In genomic region chrX:20595928-20596550, GRCh38 we compare ENCODE assay signal across 9 cellular contexts.
DNase-seq lines count a peak whose midpoint lies in the region; ATAC-seq lines count a peak whose summit lies in the region.
"Had no signal": no experiment of that assay in that cellular context is flagged by ENCODE, and none has a peak within 500 bp of the region (broad histone marks: within the 10 kb centered on the region; RNA-seq: fewer than 3 reads in every experiment).

No MANE protein-coding gene starts in this region.

- ATAC-seq in stimulated activated naive CD8-positive, alpha-beta T cell treated with anti-CD3 and anti-CD28 coated beads, Interleukin-15, amount 100 ng/mL, for 72 hours = peak; percentile 91
- no peak for ATAC-seq in HG02678 (IDR thresholded peaks at IDR 0.05; ENCODE audit: unreplicated experiment)
- ATAC-seq in GM19397 (IDR thresholded peaks at IDR 0.05; ENCODE audit: unreplicated experiment) = no peak
- ATAC-seq: mucosa of descending colon had no signal

- peaks cover 11% of the 10 kb centered on the region for H3K27me3 Mint-ChIP-seq in stimulated activated naive CD8-positive, alpha-beta T cell treated with anti-CD3 and anti-CD28 coated beads, Interleukin-15, amount 100 ng/mL, for 72 hours

- H3K27ac Mint-ChIP-seq in stimulated activated naive CD8-positive, alpha-beta T cell treated with anti-CD3 and anti-CD28 coated beads, Interleukin-15, amount 100 ng/mL, for 72 hours = no peak overlapping the region

- DNase-seq in activated T-cell treated with anti-CD3 and anti-CD28 coated beads for 48 hours (ENCODE audit: low read depth) (peak; percentile 45), activated T-cell treated with anti-CD3 and anti-CD28 coated beads for 4 hours (no peak), inferior parietal cortex (ENCODE audit: extremely low spot score) (peak; percentile 25), NCI-H1694 (lab: John Stamatoyannopoulos, UW) (no peak)
- DNase-seq in activated CD8-positive, alpha-beta memory T cell treated with anti-CD3 and anti-CD28 coated beads for 48 hours (ENCODE audit: low read depth in 2 of 3, low spot score in 2 of 3) = peak in 2 of 3 experiments; percentile 23 to 31
- DNase-seq in stimulated activated naive CD8-positive, alpha-beta T cell treated with anti-CD3 and anti-CD28 coated beads, Interleukin-15, amount 100 ng/mL, for 72 hours = peak; percentile 44 to 64
- DNase-seq: mucosa of descending colon had no signal

- peaks cover 22% of the 10 kb centered on the region for H3K4me1 Mint-ChIP-seq in stimulated activated naive CD8-positive, alpha-beta T cell treated with anti-CD3 and anti-CD28 coated beads, Interleukin-15, amount 100 ng/mL, for 72 hours

- H3K9me3 Mint-ChIP-seq in stimulated activated naive CD8-positive, alpha-beta T cell treated with anti-CD3 and anti-CD28 coated beads, Interleukin-15, amount 100 ng/mL, for 72 hours = no peaks in the 10 kb centered on the region

- peak overlapping the region; percentile 31 to 63 for H3K4me3 Mint-ChIP-seq in stimulated activated naive CD8-positive, alpha-beta T cell treated with anti-CD3 and anti-CD28 coated beads, Interleukin-15, amount 100 ng/mL, for 72 hours

Comparison
In these comparisons a context has a peak if more than half of its experiments do, and no peak if none do; other contexts are left out.
1. DNase-seq: peak in activated T-cell treated with anti-CD3 and anti-CD28 coated beads for 48 hours (single experiment), activated CD8-positive, alpha-beta memory T cell treated with anti-CD3 and anti-CD28 coated beads for 48 hours (2 of 3), inferior parietal cortex (single experiment) and stimulated activated naive CD8-positive, alpha-beta T cell treated with anti-CD3 and anti-CD28 coated beads, Interleukin-15, amount 100 ng/mL, for 72 hours (2 of 2); none in activated T-cell treated with anti-CD3 and anti-CD28 coated beads for 4 hours (single experiment) and NCI-H1694 (single experiment).